ENCODE assay signal across 2 cellular contexts in genomic region chr12:42742691-42743090, GRCh38.
TF ChIP-seq lines count a peak whose summit lies in the region.

No MANE protein-coding gene starts in this region.

TF ChIP-seq in HEK293, 187 proteins besides CTCF, POLR2A, EP300 and RAD21:
- peak; percentile 47; the same call in 1 of the 2 replicates for TF ChIP-seq ZBTB48 (tag by site-specific recombination; IDR thresholded peaks at IDR 0.05)
- TF ChIP-seq SP7 (tag by site-specific recombination; IDR thresholded peaks at IDR 0.05) = 0 out of 2 replicates have a peak, but pooled peaks have one; percentile 32
- no peak for TF ChIP-seq ZNF433 (tag by site-specific recombination; IDR thresholded peaks at IDR 0.05; ENCODE audit: low read depth)
- TF ChIP-seq SETDB1 (IDR thresholded peaks at IDR 0.05; ENCODE audit: insufficient read length, low read length) = peak; percentile 25
- peak; percentile 31; the same call in 1 of the 2 replicates for TF ChIP-seq ZIC2 (tag by site-specific recombination; IDR thresholded peaks at IDR 0.05)

TF ChIP-seq in SK-N-SH, 30 proteins besides CTCF, POLR2A, EP300 and RAD21:
- TF ChIP-seq FOSL2 (IDR thresholded peaks at IDR 0.05; ENCODE audit: borderline replicate concordance, low read depth) (no peak), SMC3 (IDR thresholded peaks at IDR 0.05; ENCODE audit: low read depth, low read length) (no peak)
TF ChIP-seq in SK-N-SH: peak in this region for 0.
